22 cellular contexts compared by ENCODE assay signal in the genomic region with DNA sequence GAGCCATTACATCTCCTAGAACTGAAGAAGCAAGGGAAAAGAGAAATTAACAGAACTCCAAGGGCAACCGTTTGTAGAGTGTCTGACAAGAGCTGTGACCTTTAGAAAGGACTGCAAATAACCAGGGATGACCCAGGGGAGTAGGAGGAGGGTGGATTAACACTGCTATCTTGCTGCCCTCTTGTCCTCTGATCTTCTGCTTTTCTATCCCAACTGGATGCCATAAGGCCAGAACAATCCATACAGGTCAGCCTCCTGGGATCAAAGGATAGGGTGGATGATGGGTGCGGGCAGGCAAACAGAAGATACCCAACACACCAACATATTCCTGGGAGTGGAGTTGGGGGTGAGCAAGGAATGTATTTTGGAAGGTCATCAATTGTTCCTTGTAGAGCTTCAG. TPM values are rescaled to one million over a fixed set of nuclear protein-coding genes. Genes with fewer than 3 reads are reported as not detected.
DNase-seq lines count a peak whose midpoint lies in the region; ATAC-seq and TF ChIP-seq lines count a peak whose summit lies in the region.
"Had no signal": no experiment of that assay in that cellular context is flagged by ENCODE, and none has a peak within 500 bp of the region (broad histone marks: within the 10 kb centered on the region; RNA-seq: fewer than 3 reads in every experiment).

No MANE protein-coding gene starts in this region.

- no peaks in the 10 kb centered on the region for H3K36me3 Mint-ChIP-seq in T-helper 17 cell (ENCODE audit: low read depth)
- H3K36me3 Mint-ChIP-seq: CD14-positive monocyte; CD8-positive, alpha-beta memory T cell had no signal

- H3K36me3 ChIP-seq in HUES48 (ENCODE audit: control insufficient read depth, insufficient read depth, low read length) (no peaks in the 10 kb centered on the region), right lobe of liver (no peaks in the 10 kb centered on the region)
- H3K36me3 ChIP-seq: BE2C; BLaER1 treated with 17β-estradiol and CSF1 and Interleukin-3, amounts not matched to agents 10 nM and 100 nM; HAP-1 had no signal

- no peak for TF ChIP-seq POLR2A in right lobe of liver (IDR thresholded peaks at IDR 0.05)

- H3K4me1 ChIP-seq in HUES48 (ENCODE audit: control insufficient read depth, insufficient read depth, low read length) (no peaks in the 10 kb centered on the region), right lobe of liver (peaks cover 0 to 37% (median 7%) of the 10 kb centered on the region in 4 donors)
- H3K4me1 ChIP-seq: A549, BE2C, HAP-1 had no signal

- H3K4me3 Mint-ChIP-seq in T-helper 17 cell = no peak overlapping the region
- H3K4me3 Mint-ChIP-seq: CD14-positive monocyte; CD4-positive, alpha-beta T cell; CD8-positive, alpha-beta memory T cell; HFFc6 had no signal

- intact Hi-C loops in right lobe of liver (cut with DNase I) = no loop called here

- no peak for TF ChIP-seq CTCF in right lobe of liver (IDR thresholded peaks at IDR 0.05)

- H3K27me3 ChIP-seq in HUES48 (ENCODE audit: control insufficient read depth, insufficient read depth, low read length) (no peaks in the 10 kb centered on the region), right lobe of liver (no peaks in the 10 kb centered on the region)
- H3K27me3 ChIP-seq: BLaER1 treated with 17β-estradiol and CSF1 and Interleukin-3, amounts not matched to agents 10 nM and 100 nM had no signal

- no peaks in the 10 kb centered on the region for H3K4me1 Mint-ChIP-seq in T-helper 17 cell
- H3K4me1 Mint-ChIP-seq: CD14-positive monocyte had no signal

- no peak overlapping the region for H3K4me3 ChIP-seq in HUES48 (ENCODE audit: low read depth, low read length)
- no peak overlapping the region for H3K4me3 ChIP-seq in right lobe of liver
- H3K4me3 ChIP-seq: A549; BLaER1 treated with 17β-estradiol and CSF1 and Interleukin-3, amounts not matched to agents 10 nM and 100 nM; HAP-1 had no signal

- WGBS in right lobe of liver (ENCODE audit: insufficient coverage, low coverage, low lambda C conversion rate, missing lambda C conversion rate) = 23% methylated on average over 2 of the region's 2 CpGs

- H3K9me3 ChIP-seq in HUES48 (ENCODE audit: control insufficient read depth, insufficient read depth, low read length) (no peaks in the 10 kb centered on the region), right lobe of liver (no peaks in the 10 kb centered on the region), T-helper 17 cell (ENCODE audit: control insufficient read depth, low read length, poor library complexity, severe bottlenecking) (no peaks in the 10 kb centered on the region)
- H3K9me3 ChIP-seq: A549; BE2C; BLaER1 treated with 17β-estradiol and CSF1 and Interleukin-3, amounts not matched to agents 10 nM and 100 nM; HAP-1 had no signal

- ATAC-seq in left lobe of liver (peak; percentile 92), right lobe of liver (peak; percentile 90 to 94 (median 92)), T-helper 17 cell (no peak), HG02588 (IDR thresholded peaks at IDR 0.05; ENCODE audit: unreplicated experiment) (no peak)
- ATAC-seq: A549 had no signal

- peak overlapping the region; percentile 5 for H3K27ac ChIP-seq in HUES48 (ENCODE audit: low read depth, low read length)
- peak overlapping the region in 1 of 3 donors; percentile 15 for H3K27ac ChIP-seq in right lobe of liver
- H3K27ac ChIP-seq: A549; BLaER1 treated with 17β-estradiol and CSF1 and Interleukin-3, amounts not matched to agents 10 nM and 100 nM had no signal

- no peak overlapping the region for H3K27ac Mint-ChIP-seq in T-helper 17 cell
- H3K27ac Mint-ChIP-seq: CD14-positive monocyte; CD4-positive, alpha-beta T cell; CD8-positive, alpha-beta memory T cell; HFFc6 had no signal

- H3K27me3 Mint-ChIP-seq in T-helper 17 cell = peaks cover 24% of the 10 kb centered on the region

- DNase-seq in left lobe of liver (ENCODE audit: low spot score) (peak; percentile 60), right lobe of liver (peak in 2 of 3 donors; percentile 59 to 60), T-helper 17 cell (no peak)
- no peak for DNase-seq in stimulated activated CD4-positive, alpha-beta T cell treated with anti-CD3 and anti-CD28 coated beads, Interleukin-4, amount 100 ng/mL, for 1 hour
- DNase-seq: 8988T; ACHN; AML-193; BE2C; Calu3; CD4-positive, alpha-beta T cell; CD8-positive, alpha-beta memory T cell; DMS53; DMS79 treated with DMSO at 0.1 percent for 48 hours; GF-D8; GOT3; HFFc6 had no signal

- H3K9ac ChIP-seq in HUES48 (ENCODE audit: low read depth, low read length) = no peak overlapping the region
- H3K9ac ChIP-seq: BLaER1 treated with 17β-estradiol and CSF1 and Interleukin-3, amounts not matched to agents 10 nM and 100 nM had no signal

RNA-seq across cellular contexts. Expression of gene PDE5A, which starts 19.8 kb away (rescaled TPM):
- 0.53 TPM for total RNA-seq in left lobe of liver
- total RNA-seq in right lobe of liver = 1 to 10 TPM in 3 of 6 experiments, under 1 TPM in 3; 0.56 to 2.4 (median 0.91) TPM
- total RNA-seq in T-helper 17 cell = 10 to 100 TPM in 1 of 2 donors, 1 to 10 TPM in 1; 6.7 to 43.2 TPM

Comparison
In these comparisons a context has a peak if more than half of its experiments do, and no peak if none do; other contexts are left out.
1. ATAC-seq: peak in left lobe of liver (single experiment) and right lobe of liver (4 of 4); none in T-helper 17 cell (single experiment) and HG02588 (single experiment).
2. DNase-seq: peak in left lobe of liver (single experiment) and right lobe of liver (2 of 3); none in T-helper 17 cell (0 of 3) and stimulated activated CD4-positive, alpha-beta T cell treated with anti-CD3 and anti-CD28 coated beads, Interleukin-4, amount 100 ng/mL, for 1 hour (single experiment).